9 cellular contexts compared by ENCODE assay signal in the genomic region with DNA sequence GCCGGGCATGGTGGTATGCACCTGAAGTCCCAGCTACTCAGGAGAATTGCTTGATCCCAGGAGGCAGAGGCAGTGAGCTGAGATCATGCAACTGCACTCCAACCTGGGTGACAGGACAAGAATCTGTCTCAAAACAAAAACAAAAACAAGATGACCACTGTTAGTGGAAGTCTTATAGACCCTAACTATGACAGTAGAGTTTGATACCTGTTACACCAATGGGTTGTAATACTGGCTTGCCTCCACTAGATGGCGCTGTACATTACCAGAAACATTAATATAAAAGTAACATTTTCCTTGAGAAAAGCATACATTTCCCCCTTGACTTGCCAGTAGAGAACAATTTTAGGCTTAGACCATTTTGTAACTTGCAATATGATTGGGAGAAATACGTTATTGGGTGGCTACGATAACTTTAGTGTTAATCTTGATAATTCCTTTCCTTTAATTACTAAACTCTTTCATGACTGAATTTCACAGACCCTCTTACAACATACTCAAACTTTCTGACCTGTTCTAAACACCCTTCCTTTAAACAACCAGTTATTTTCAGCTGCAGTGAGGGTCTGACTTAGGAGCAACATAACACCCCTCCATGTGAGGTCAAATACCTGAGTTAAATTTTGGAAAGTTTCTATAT. TPM values are rescaled to one million over a fixed set of nuclear protein-coding genes. Genes with fewer than 3 reads are reported as not detected.
DNase-seq lines count a peak whose midpoint lies in the region; ATAC-seq, FAIRE-seq and TF ChIP-seq lines count a peak whose summit lies in the region.
"Had no signal": no experiment of that assay in that cellular context is flagged by ENCODE, and none has a peak within 500 bp of the region (broad histone marks: within the 10 kb centered on the region; RNA-seq: fewer than 3 reads in every experiment).

No MANE protein-coding gene starts in this region.

- H3K9me3 ChIP-seq in Panc1 (ENCODE audit: control insufficient read depth, insufficient read depth, low read depth, low read length) (no peaks in the 10 kb centered on the region), kidney (ENCODE audit: control insufficient read depth in 1 of 2, low read length in 2 of 2) (no peaks in the 10 kb centered on the region)

- intact Hi-C loops in Panc1 (cut with micrococcal nuclease; ENCODE audit: unreplicated experiment): loop anchor here (1.0 kb wide), 1 partner anchor 78 kb away; no protein-coding TSS in a partner anchor
- intact Hi-C loops in kidney (cut with DNase I): no loop called here

- no peak; the same call in 1 of the 2 replicates for ATAC-seq in Panc1
- ATAC-seq in activated naive CD8-positive, alpha-beta T cell treated with anti-CD3 and anti-CD28 coated beads, Interleukin-2, amount 50 U/mL, for 24 hours: no peak
- no peak for ATAC-seq in GM18909 (IDR thresholded peaks at IDR 0.05; ENCODE audit: poor library complexity, unreplicated experiment)
- ATAC-seq in GM21619 (IDR thresholded peaks at IDR 0.05; ENCODE audit: unreplicated experiment): no peak

- H3K27ac Mint-ChIP-seq in activated naive CD8-positive, alpha-beta T cell treated with anti-CD3 and anti-CD28 coated beads, Interleukin-2, amount 50 U/mL, for 24 hours: no peak overlapping the region

- no peaks in the 10 kb centered on the region for H3K27me3 Mint-ChIP-seq in activated naive CD8-positive, alpha-beta T cell treated with anti-CD3 and anti-CD28 coated beads, Interleukin-2, amount 50 U/mL, for 24 hours

- H3K36me3 ChIP-seq in Panc1 (ENCODE audit: control insufficient read depth, insufficient read depth, low read length) (no peaks in the 10 kb centered on the region), kidney (ENCODE audit: control insufficient read depth in 1 of 2, insufficient read depth in 2 of 2, low read length in 2 of 2) (no peaks in the 10 kb centered on the region)

- H3K27ac ChIP-seq in Panc1 (ENCODE audit: low read length): no peak overlapping the region
- no peak overlapping the region for H3K27ac ChIP-seq in kidney (ENCODE audit: low read depth in 2 of 2, low read length in 2 of 2)

- H3K36me3 Mint-ChIP-seq in activated naive CD8-positive, alpha-beta T cell treated with anti-CD3 and anti-CD28 coated beads, Interleukin-2, amount 50 U/mL, for 24 hours (ENCODE audit: low read depth): no peaks in the 10 kb centered on the region

- H3K4me1 ChIP-seq in Panc1 (ENCODE audit: control insufficient read depth, insufficient read depth, low read length): no peaks in the 10 kb centered on the region
- no peaks in the 10 kb centered on the region for H3K4me1 ChIP-seq in kidney (ENCODE audit: control insufficient read depth in 1 of 2, insufficient read depth in 1 of 2, low read depth in 1 of 2, low read length in 2 of 2)

- DNase-seq in CMK (ENCODE audit: low read depth): peak; percentile 5
- DNase-seq in HCEC 1CT: peak; percentile 9
- DNase-seq in Panc1 (ENCODE audit: low read depth, low spot score): no peak
- DNase-seq in activated naive CD8-positive, alpha-beta T cell treated with anti-CD3 and anti-CD28 coated beads, Interleukin-2, amount 50 U/mL, for 24 hours: peak; percentile 57
- DNase-seq in kidney: no peak
- DNase-seq in stimulated activated CD4-positive, alpha-beta T cell treated with anti-CD3 and anti-CD28 coated beads, TNF-alpha, amount 100 ng/mL, for 1 hour (ENCODE audit: low read depth in 3 of 3, low spot score in 1 of 3): peak; percentile 5 to 21 (median 14)

- in situ Hi-C loops in Panc1 (cut with HindIII; ENCODE audit: low pct_unique_long_range_greater_than_20kb, low sequenced_read_pairs): no loop called here

- TF ChIP-seq CTCF in Panc1 (IDR thresholded peaks at IDR 0.05): peak; percentile 76
- peak; percentile 75 for TF ChIP-seq CTCF in kidney (IDR thresholded peaks at IDR 0.05; ENCODE audit: borderline replicate concordance, extremely low read depth, insufficient read depth)

- H3K4me3 Mint-ChIP-seq in activated naive CD8-positive, alpha-beta T cell treated with anti-CD3 and anti-CD28 coated beads, Interleukin-2, amount 50 U/mL, for 24 hours: no peak overlapping the region

- H3K4me3 ChIP-seq in Panc1 (ENCODE audit: low read depth in 2 of 2, low read length in 2 of 2) (no peak overlapping the region), kidney (ENCODE audit: low read length in 2 of 2) (no peak overlapping the region)

- H3K4me1 Mint-ChIP-seq in activated naive CD8-positive, alpha-beta T cell treated with anti-CD3 and anti-CD28 coated beads, Interleukin-2, amount 50 U/mL, for 24 hours: no peaks in the 10 kb centered on the region

- no TSS peak for BruUV-seq in Panc1 (replicated peaks; lab: Mats Ljungman, UMichigan)

- FAIRE-seq in kidney (lab: Jason Lieb, UNC): peak; percentile 80

- H3K9ac ChIP-seq in kidney (ENCODE audit: low read length in 2 of 2): no peak overlapping the region

- peaks cover 15% of the 10 kb centered on the region for H3K9me3 Mint-ChIP-seq in activated naive CD8-positive, alpha-beta T cell treated with anti-CD3 and anti-CD28 coated beads, Interleukin-2, amount 50 U/mL, for 24 hours

- CTCF ChIA-PET in Panc1 (lab: Charles Lee): interaction anchor here (0.6 kb wide), 1 partner anchor 15 kb away, joined by 6 read pairs; no protein-coding TSS in a partner anchor

- POLR2A ChIA-PET in Panc1 (lab: Charles Lee): no interaction called here

- no peaks in the 10 kb centered on the region for H3K27me3 ChIP-seq in Panc1 (ENCODE audit: control insufficient read depth, insufficient read depth, low read length)

RNA-seq across cellular contexts. Expression of gene SLC25A52, which starts 19.5 kb away (rescaled TPM):
- total RNA-seq in Panc1 (2021; ENCODE audit: unreplicated experiment) (not detected), kidney (not detected)
- polyA plus RNA-seq in Panc1 (2012; ENCODE audit: insufficient read length): not detected
- polyA plus RNA-seq in kidney (ENCODE audit: insufficient read depth, low read depth, low replicate concordance): not detected
- total RNA-seq: T-helper 1 cell treated with Interleukin-12 subunit alpha and Interleukin-12 subunit beta and Interleukin-4 antibody, amounts not matched to agents 30 ng/mL and 1 ng/mL, for 36 hours had no signal

RNA-seq across cellular contexts. Expression of gene B4GALT6, which starts 56.8 kb away (rescaled TPM):
- total RNA-seq in Panc1 (2021; ENCODE audit: unreplicated experiment) (36.3 TPM), kidney (4.2 TPM)
- 12.5 TPM for polyA plus RNA-seq in Panc1 (2012; ENCODE audit: insufficient read length)
- polyA plus RNA-seq in kidney (ENCODE audit: insufficient read depth, low read depth, low replicate concordance): 2.1 TPM

Comparison
In these comparisons a context has a peak if more than half of its experiments do, and no peak if none do; other contexts are left out.
1. DNase-seq: peak in CMK (single experiment), HCEC 1CT (single experiment), activated naive CD8-positive, alpha-beta T cell treated with anti-CD3 and anti-CD28 coated beads, Interleukin-2, amount 50 U/mL, for 24 hours (single experiment) and stimulated activated CD4-positive, alpha-beta T cell treated with anti-CD3 and anti-CD28 coated beads, TNF-alpha, amount 100 ng/mL, for 1 hour (3 of 3); none in Panc1 (single experiment) and kidney (single experiment).